In genomic region chr10:64023926-64024465, GRCh38 we compare ENCODE assay signal across 22 cellular contexts.
"Had no signal": no experiment of that assay in that cellular context is flagged by ENCODE, and none has a peak within 500 bp of the region (broad histone marks: within the 10 kb centered on the region; RNA-seq: fewer than 3 reads in every experiment).

No MANE protein-coding gene starts in this region.

- H3K27ac Mint-ChIP-seq: immature natural killer cell; naive thymus-derived CD4-positive, alpha-beta T cell; nephron; neural progenitor cell; stimulated activated memory B cell treated with anti-CD40 and anti-IgM and Interleukin-4, amounts not matched to agents 10 μg/mL and 1 μg/mL and 100 μg/mL, for 72 hours; stimulated activated naive CD8-positive, alpha-beta T cell treated with anti-CD3 and anti-CD28 coated beads, Interleukin-15, amount 100 ng/mL, for 72 hours; type B pancreatic cell had no signal

- ATAC-seq: mucosa of descending colon; naive thymus-derived CD4-positive, alpha-beta T cell; psoas muscle; right lobe of liver; stimulated activated memory B cell treated with anti-CD40 and anti-IgM and Interleukin-4, amounts not matched to agents 10 μg/mL and 1 μg/mL and 100 μg/mL, for 72 hours; stimulated activated naive CD8-positive, alpha-beta T cell treated with anti-CD3 and anti-CD28 coated beads, Interleukin-15, amount 100 ng/mL, for 72 hours had no signal

- H3K4me3 Mint-ChIP-seq: immature natural killer cell; naive thymus-derived CD4-positive, alpha-beta T cell; nephron; neural progenitor cell; stimulated activated memory B cell treated with anti-CD40 and anti-IgM and Interleukin-4, amounts not matched to agents 10 μg/mL and 1 μg/mL and 100 μg/mL, for 72 hours; stimulated activated naive CD8-positive, alpha-beta T cell treated with anti-CD3 and anti-CD28 coated beads, Interleukin-15, amount 100 ng/mL, for 72 hours; type B pancreatic cell had no signal

- H3K4me1 Mint-ChIP-seq: immature natural killer cell; naive thymus-derived CD4-positive, alpha-beta T cell; nephron; neural progenitor cell; stimulated activated memory B cell treated with anti-CD40 and anti-IgM and Interleukin-4, amounts not matched to agents 10 μg/mL and 1 μg/mL and 100 μg/mL, for 72 hours; stimulated activated naive CD8-positive, alpha-beta T cell treated with anti-CD3 and anti-CD28 coated beads, Interleukin-15, amount 100 ng/mL, for 72 hours had no signal

- H3K36me3 Mint-ChIP-seq: immature natural killer cell; naive thymus-derived CD4-positive, alpha-beta T cell; stimulated activated memory B cell treated with anti-CD40 and anti-IgM and Interleukin-4, amounts not matched to agents 10 μg/mL and 1 μg/mL and 100 μg/mL, for 72 hours; type B pancreatic cell had no signal

- DNase-seq: hypothalamus; immature natural killer cell; left ventricle myocardium inferior; mesendoderm; midbrain; mucosa of descending colon; naive thymus-derived CD4-positive, alpha-beta T cell; occipital lobe; psoas muscle; right lobe of liver; stimulated activated CD4-positive, alpha-beta T cell treated with anti-CD3 and anti-CD28 coated beads, Interleukin-1b, Interleukin-23, amount 100 ng/mL, for 48 hours; stimulated activated CD4-positive, alpha-beta T cell treated with anti-CD3 and anti-CD28 coated beads, Interleukin-2, amount 100 ng/mL, for 48 hours; stimulated activated CD4-positive, alpha-beta T cell treated with anti-CD3 and anti-CD28 coated beads, Interleukin-4, amount 100 ng/mL, for 4 hours; stimulated activated CD8-positive, alpha-beta memory T cell treated with anti-CD3 and anti-CD28 coated beads, Interleukin-4, amount 100 ng/mL, for 48 hours; stimulated activated naive CD4-positive, alpha-beta T cell treated with Interleukin-2 at 50 U/mL for 16 hours; stimulated activated naive CD8-positive, alpha-beta T cell treated with anti-CD3 and anti-CD28 coated beads, Interleukin-15, amount 100 ng/mL, for 72 hours; substantia nigra; uterus had no signal

- H3K27me3 Mint-ChIP-seq: stimulated activated memory B cell treated with anti-CD40 and anti-IgM and Interleukin-4, amounts not matched to agents 10 μg/mL and 1 μg/mL and 100 μg/mL, for 72 hours; stimulated activated naive CD8-positive, alpha-beta T cell treated with anti-CD3 and anti-CD28 coated beads, Interleukin-15, amount 100 ng/mL, for 72 hours; type B pancreatic cell had no signal

- H3K9me3 Mint-ChIP-seq: type B pancreatic cell had no signal
